Comparison of ENCODE assay signal across 8 cellular contexts in genomic region chr6:138403801-138404665, GRCh38. TPM values are rescaled to one million over a fixed set of nuclear protein-coding genes. Genes with fewer than 3 reads are reported as not detected.
DNase-seq lines count a peak whose midpoint lies in the region; ATAC-seq and TF ChIP-seq lines count a peak whose summit lies in the region.

Gene HEBP2 (plus strand): TSS chr6:138404223. CDS start chr6:138404496, 273 bp downstream.

- TF ChIP-seq CTCF in PC-3 (conservative IDR thresholded peaks at IDR 0.05; ENCODE audit: low read depth, low read length), result peak; percentile 47; the same call in 1 of the 2 replicates

- H3K9me3 ChIP-seq in PC-3 (ENCODE audit: low read length) (no peaks in the 10 kb centered on the region), esophagus (ENCODE audit: control insufficient read depth in 2 of 2, insufficient read depth in 1 of 2, low read depth in 1 of 2, low read length in 1 of 2) (no peaks in the 10 kb centered on the region), muscle layer of colon (ENCODE audit: low read length) (no peaks in the 10 kb centered on the region)

- in situ Hi-C loops in KBM-7 (cut with MboI; ENCODE audit: low pct_unique_long_range_greater_than_20kb, low sequenced_read_pairs), result no loop called here

- no TSS peak for BruUV-seq in PC-3 (replicated peaks; lab: Mats Ljungman, UMichigan)

- H2AFZ ChIP-seq in PC-3 (ENCODE audit: low read length), result peak within 1 kb of the TSS; percentile 98

- H3K27ac ChIP-seq in PC-3 (ENCODE audit: low read length) (peak within 1 kb of the TSS; percentile 45), esophagus (ENCODE audit: low read depth in 2 of 2, low read length in 1 of 2) (peak within 1 kb of the TSS; percentile 91 to 93), muscle layer of colon (ENCODE audit: low read depth, low read length) (peak within 1 kb of the TSS; percentile 90)

- H3F3A ChIP-seq in PC-3 (ENCODE audit: low read length, unreplicated experiment), result no peaks in the 10 kb centered on the region

- H3K27me3 ChIP-seq in PC-3 (ENCODE audit: low read length) (no peaks in the 10 kb centered on the region), esophagus (ENCODE audit: control insufficient read depth in 1 of 2, insufficient read depth in 2 of 2, low read length in 2 of 2) (no peaks in the 10 kb centered on the region), muscle layer of colon (ENCODE audit: control insufficient read depth in 1 of 2, insufficient read depth in 2 of 2, low read length in 2 of 2) (no peaks in the 10 kb centered on the region)

- peaks cover 10% of the 10 kb centered on the region for H3K79me2 ChIP-seq in PC-3 (ENCODE audit: low read length)

- DNase-seq in DMS114 treated with DMSO at 0.1 percent for 48 hours (lab: John Stamatoyannopoulos, UW; ENCODE audit: unreplicated experiment), result peak; percentile 45
- DNase-seq in KBM-7, result peak; percentile 97
- peak; percentile 89 for DNase-seq in PC-3
- peak; percentile 87 for DNase-seq in activated T-cell treated with anti-CD3 and anti-CD28 coated beads, Interleukin-2, amount 50 U/mL, for 1 hour
- DNase-seq in stimulated activated CD8-positive, alpha-beta memory T cell treated with anti-CD3 and anti-CD28 coated beads, Interleukin-7, amount 100 ng/mL, for 1 hour (ENCODE audit: low read depth in 2 of 2), result peak; percentile 66 to 87

- intact Hi-C loops in PC-3 (cut with micrococcal nuclease), result loop anchor here (5.0 kb wide), 1 partner anchor 242 kb away; the partner anchor contains the start of gene ARFGEF3

- 0% methylated on average over 86 to 92 of the region's 92 CpGs for WGBS in esophagus, 2 donors

- H3K36me3 ChIP-seq in PC-3 (ENCODE audit: low read depth, low read length), result peaks cover 22% of the 10 kb centered on the region
- H3K36me3 ChIP-seq in esophagus (ENCODE audit: control insufficient read depth in 2 of 2, insufficient read depth in 2 of 2, low read length in 1 of 2), result peaks cover 0 to 12% of the 10 kb centered on the region in 2 donors
- peaks cover 21% of the 10 kb centered on the region for H3K36me3 ChIP-seq in muscle layer of colon (ENCODE audit: insufficient read depth, low read length)

- no peaks in the 10 kb centered on the region for H3K9me2 ChIP-seq in PC-3 (replicated peaks; ENCODE audit: low read length)

- POLR2A ChIA-PET in PC-3 (lab: Charles Lee; ENCODE audit: unreplicated experiment), result no interaction called here

- ATAC-seq in GM21619 (IDR thresholded peaks at IDR 0.05; ENCODE audit: unreplicated experiment), result peak; percentile 91
- peak; percentile 85 for ATAC-seq in PC-3

- H3K9ac ChIP-seq in PC-3 (ENCODE audit: low read length) (peak within 1 kb of the TSS; percentile 92), muscle layer of colon (ENCODE audit: low read length) (peak within 1 kb of the TSS; percentile 94)

- H3K4me1 ChIP-seq in PC-3 (ENCODE audit: insufficient read depth, low read length) (peaks cover 20% of the 10 kb centered on the region; the same call in 1 of the 2 replicates), esophagus (ENCODE audit: control insufficient read depth in 2 of 2, insufficient read depth in 2 of 2, low read length in 1 of 2) (peaks cover 0 to 9% of the 10 kb centered on the region in 2 donors), muscle layer of colon (ENCODE audit: insufficient read depth, low read length) (no peaks in the 10 kb centered on the region)

- CTCF ChIA-PET in PC-3 (lab: Charles Lee), result no interaction called here

- peak within 1 kb of the TSS; percentile 90 for H3K4me2 ChIP-seq in PC-3 (ENCODE audit: low read length)

- H4K20me1 ChIP-seq in PC-3 (ENCODE audit: low read length), result no peaks in the 10 kb centered on the region

- peak within 1 kb of the TSS; percentile 95 for H3K4me3 ChIP-seq in PC-3 (ENCODE audit: low read length)
- peak within 1 kb of the TSS; percentile 81 to 88 for H3K4me3 ChIP-seq in esophagus (ENCODE audit: low read depth in 1 of 2, low read length in 2 of 2)
- H3K4me3 ChIP-seq in muscle layer of colon (ENCODE audit: low read depth in 1 of 2, low read length in 2 of 2), result peak within 1 kb of the TSS; percentile 86 to 87

RNA-seq across cellular contexts. Expression of gene HEBP2, which starts in this region (rescaled TPM):
- 58.9 and 74.6 TPM in 2 replicates for total RNA-seq in PC-3 (2014; rRNA removed)
- 10 to 100 TPM; 66.4 to 70.5 TPM for polyA plus RNA-seq in esophagus

Comparison
In these comparisons a context has a peak if more than half of its experiments do, and no peak if none do; other contexts are left out.
1. Peak in every context shown above with its lines: DNase-seq, ATAC-seq, H3K4me3 ChIP-seq and H3K27ac ChIP-seq.
2. DNase-seq: peak in every context shown above with its lines; median percentile 97 in KBM-7; 89 in PC-3; 87 in activated T-cell treated with anti-CD3 and anti-CD28 coated beads, Interleukin-2, amount 50 U/mL, for 1 hour; 76 in stimulated activated CD8-positive, alpha-beta memory T cell treated with anti-CD3 and anti-CD28 coated beads, Interleukin-7, amount 100 ng/mL, for 1 hour; 45 in DMS114 treated with DMSO at 0.1 percent for 48 hours.